Comparison of ENCODE assay signal across 29 cellular contexts in the genomic region with DNA sequence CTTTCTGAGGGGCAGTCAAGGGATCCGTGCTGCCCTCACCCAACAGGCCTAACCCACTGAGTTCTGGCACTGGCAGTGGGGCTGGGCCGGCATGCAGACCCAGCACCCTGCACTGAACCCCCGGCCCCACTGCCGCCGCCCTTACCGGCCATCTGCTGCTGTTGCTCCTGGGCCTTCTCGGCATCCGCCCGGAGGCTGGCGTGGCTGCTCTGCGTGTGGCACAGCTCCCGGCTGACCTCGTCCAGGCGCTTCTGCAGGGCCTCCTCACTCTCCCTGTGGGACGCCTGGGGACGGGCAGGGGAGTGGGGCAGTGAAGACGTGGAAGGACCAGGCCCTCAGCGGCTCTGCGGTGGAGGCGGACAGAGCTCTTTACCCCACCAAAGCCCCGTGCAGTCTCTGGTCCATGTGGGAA.
"Had no signal": no experiment of that assay in that cellular context is flagged by ENCODE, and none has a peak within 500 bp of the region (broad histone marks: within the 10 kb centered on the region; RNA-seq: fewer than 3 reads in every experiment).

No MANE protein-coding gene starts in this region.

- H3K27me3 Mint-ChIP-seq: activated CD4-positive, alpha-beta memory T cell treated with anti-CD3 and anti-CD28 coated beads for 36 hours; activated CD4-positive, alpha-beta T cell treated with anti-CD3 and anti-CD28 coated beads, Interleukin-2, amount 10 ng/mL, durations not matched to agents 24 days and 14 days; activated T-cell treated with anti-CD3 and anti-CD28 coated beads, Interleukin-2, amount 50 U/mL, for 24 hours; dendritic cell treated with granulocyte-macrophage colony-stimulating factor and Interleukin-4, amounts not matched to agents 40 ng/mL and 50 ng/mL, for 4 days; naive thymus-derived CD8-positive, alpha-beta T cell had no signal

- H3K27me3 ChIP-seq: gastrocnemius medialis, hepatocyte, right lobe of liver, stomach, suprapubic skin, tibial artery had no signal

- ATAC-seq: activated CD4-positive, CD25-positive, alpha-beta regulatory T cell treated with anti-CD3 and anti-CD28 coated beads, Interleukin-2, amount 50 U/mL, for 24 hours; gastrocnemius medialis; left colon; naive thymus-derived CD8-positive, alpha-beta T cell; right lobe of liver had no signal

- H3K4me2 ChIP-seq: hepatocyte had no signal

- H3K4me3 Mint-ChIP-seq: activated CD4-positive, alpha-beta memory T cell treated with anti-CD3 and anti-CD28 coated beads for 36 hours; activated CD4-positive, alpha-beta T cell treated with anti-CD3 and anti-CD28 coated beads, Interleukin-2, amount 10 ng/mL, durations not matched to agents 24 days and 14 days; activated T-cell treated with anti-CD3 and anti-CD28 coated beads, Interleukin-2, amount 50 U/mL, for 24 hours; dendritic cell treated with granulocyte-macrophage colony-stimulating factor and Interleukin-4, amounts not matched to agents 40 ng/mL and 50 ng/mL, for 4 days; mesothelial cell of epicardium; naive thymus-derived CD8-positive, alpha-beta T cell; neural crest cell had no signal

- H3K4me1 Mint-ChIP-seq: activated CD4-positive, alpha-beta T cell treated with anti-CD3 and anti-CD28 coated beads, Interleukin-2, amount 10 ng/mL, durations not matched to agents 24 days and 14 days; mesothelial cell of epicardium had no signal

- H2AFZ ChIP-seq: hepatocyte had no signal

- H3K9me3 Mint-ChIP-seq: activated CD4-positive, alpha-beta memory T cell treated with anti-CD3 and anti-CD28 coated beads for 36 hours; activated CD4-positive, alpha-beta T cell treated with anti-CD3 and anti-CD28 coated beads, Interleukin-2, amount 10 ng/mL, durations not matched to agents 24 days and 14 days; activated T-cell treated with anti-CD3 and anti-CD28 coated beads, Interleukin-2, amount 50 U/mL, for 24 hours; dendritic cell treated with granulocyte-macrophage colony-stimulating factor and Interleukin-4, amounts not matched to agents 40 ng/mL and 50 ng/mL, for 4 days; mesothelial cell of epicardium; naive thymus-derived CD8-positive, alpha-beta T cell; neural crest cell had no signal

- DNase-seq: activated CD4-positive, alpha-beta memory T cell treated with anti-CD3 and anti-CD28 coated beads for 36 hours; activated CD4-positive, alpha-beta T cell treated with anti-CD3 and anti-CD28 coated beads, Interleukin-2, amount 10 ng/mL, durations not matched to agents 24 days and 14 days; activated CD8-positive, alpha-beta memory T cell treated with anti-CD3 and anti-CD28 coated beads, Interleukin-2, amount 50 U/mL, for 48 hours; activated gamma-delta T cell; activated naive CD4-positive, alpha-beta T cell treated with anti-CD3 and anti-CD28 coated beads, Interleukin-2, amount 50 U/mL, for 16 hours; activated T-cell treated with anti-CD3 and anti-CD28 coated beads, Interleukin-2, amount 50 U/mL, for 24 hours; amniotic stem cell; central memory CD4-positive, alpha-beta T cell; gastrocnemius medialis; glutamatergic neuron; islet precursor cell; left colon; occipital lobe; stimulated activated CD4-positive, alpha-beta T cell treated with anti-CD3 and anti-CD28 coated beads, Interleukin-12 subunit alpha, Interleukin-12 subunit beta, amount 100 ng/mL, for 4 hours; stimulated activated CD4-positive, alpha-beta T cell treated with anti-CD3 and anti-CD28 coated beads, Interleukin-4, amount 100 ng/mL, for 1 hour; stomach; T-helper 9 cell; tibial artery had no signal

- H3K4me3 ChIP-seq: gastrocnemius medialis, hepatocyte, right lobe of liver, SK-N-MC, stomach, suprapubic skin, tibial artery had no signal

- H3K4me1 ChIP-seq: gastrocnemius medialis had no signal

- H3K27ac ChIP-seq: epithelial cell of prostate, gastrocnemius medialis, hepatocyte, right lobe of liver, SK-N-MC, suprapubic skin, tibial artery, VCaP had no signal

- H3K9me3 ChIP-seq: gastrocnemius medialis, right lobe of liver, stomach, suprapubic skin, tibial artery had no signal

- H3K27ac Mint-ChIP-seq: activated CD4-positive, alpha-beta memory T cell treated with anti-CD3 and anti-CD28 coated beads for 36 hours; activated CD4-positive, alpha-beta T cell treated with anti-CD3 and anti-CD28 coated beads, Interleukin-2, amount 10 ng/mL, durations not matched to agents 24 days and 14 days; activated T-cell treated with anti-CD3 and anti-CD28 coated beads, Interleukin-2, amount 50 U/mL, for 24 hours; dendritic cell treated with granulocyte-macrophage colony-stimulating factor and Interleukin-4, amounts not matched to agents 40 ng/mL and 50 ng/mL, for 4 days; mesothelial cell of epicardium had no signal
